ENCODE assay signal across 33 cellular contexts in the genomic region with DNA sequence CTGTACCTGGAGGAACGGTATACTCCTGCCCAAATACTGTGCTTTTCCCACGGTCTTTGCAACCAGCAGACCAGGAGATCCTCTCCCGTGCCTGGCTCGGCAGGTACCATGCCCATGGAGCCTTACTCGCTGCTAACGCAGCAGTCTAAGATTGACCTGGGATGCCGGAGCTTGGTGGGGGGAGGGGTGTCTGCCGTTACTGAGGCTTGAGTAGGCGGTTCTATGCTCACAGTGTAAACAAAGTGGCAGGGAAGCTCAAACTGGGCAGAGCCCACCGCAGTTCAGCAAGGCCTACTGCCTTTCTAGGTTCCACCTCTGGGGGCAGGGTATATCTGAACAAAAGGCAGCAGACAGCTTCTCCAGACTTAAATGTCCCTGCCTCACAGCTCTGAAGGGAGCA.
"Had no signal": no experiment of that assay in that cellular context is flagged by ENCODE, and none has a peak within 500 bp of the region (broad histone marks: within the 10 kb centered on the region; RNA-seq: fewer than 3 reads in every experiment).

No MANE protein-coding gene starts in this region.

- H3K27me3 Mint-ChIP-seq: activated CD4-positive, alpha-beta memory T cell treated with anti-CD3 and anti-CD28 coated beads, Interleukin-2, amount 10 ng/mL, durations not matched to agents 7 days and 5 days; activated CD4-positive, alpha-beta T cell treated with anti-CD3 and anti-CD28 coated beads, Interleukin-2, amount 10 ng/mL, durations not matched to agents 7 days and 5 days; activated naive CD8-positive, alpha-beta T cell; activated T-helper 17 cell treated with anti-CD3 and anti-CD28 coated beads, Interleukin-2, amount 50 U/mL, for 72 hours; central memory CD8-positive, alpha-beta T cell; dendritic cell treated with granulocyte-macrophage colony-stimulating factor and Interleukin-4, amounts not matched to agents 40 ng/mL and 50 ng/mL, for 4 days; T-helper 17 cell had no signal

- H3K27me3 ChIP-seq: brain microvascular endothelial cell, dorsolateral prefrontal cortex, esophagus muscularis mucosa, foreskin keratinocyte, gastrocnemius medialis, heart right ventricle had no signal

- H3K9me3 ChIP-seq: esophagus muscularis mucosa, gastrocnemius medialis had no signal

- H3K27ac Mint-ChIP-seq: activated CD4-positive, alpha-beta memory T cell treated with anti-CD3 and anti-CD28 coated beads, Interleukin-2, amount 10 ng/mL, durations not matched to agents 7 days and 5 days; activated CD4-positive, alpha-beta T cell treated with anti-CD3 and anti-CD28 coated beads, Interleukin-2, amount 10 ng/mL, durations not matched to agents 7 days and 5 days; activated naive CD8-positive, alpha-beta T cell; activated T-helper 17 cell treated with anti-CD3 and anti-CD28 coated beads, Interleukin-2, amount 50 U/mL, for 72 hours; dendritic cell treated with granulocyte-macrophage colony-stimulating factor and Interleukin-4, amounts not matched to agents 40 ng/mL and 50 ng/mL, for 4 days; T-helper 17 cell; T-helper 2 cell treated with Interferon-gamma antibody and Interleukin-4, amounts not matched to agents 5 μg/mL and 100 μg/mL, for 36 hours had no signal

- FAIRE-seq: astrocyte, bronchial epithelial cell had no signal

- DNase-seq: activated CD4-positive, alpha-beta memory T cell treated with anti-CD3 and anti-CD28 coated beads, Interleukin-2, amount 10 ng/mL, durations not matched to agents 7 days and 5 days; activated CD4-positive, alpha-beta T cell treated with anti-CD3 and anti-CD28 coated beads for 1 hour; activated CD4-positive, alpha-beta T cell treated with anti-CD3 and anti-CD28 coated beads for 4 hours; activated CD4-positive, alpha-beta T cell treated with anti-CD3 and anti-CD28 coated beads, Interleukin-2, amount 10 ng/mL, durations not matched to agents 7 days and 5 days; activated CD4-positive, alpha-beta T cell treated with anti-CD3 and anti-CD28 coated beads, Interleukin-2, amount 50 U/mL, for 4 hours; activated CD8-positive, alpha-beta memory T cell treated with anti-CD3 and anti-CD28 coated beads, Interleukin-2, amount 50 U/mL, for 48 hours; activated effector memory CD4-positive, alpha-beta T cell treated with Interleukin-2 at 50 U/mL for 16 hours; activated gamma-delta T cell treated with Interleukin-2 at 50 U/mL for 16 hours; activated naive CD4-positive, alpha-beta T cell treated with anti-CD3 and anti-CD28 coated beads, Interleukin-2, amount 50 U/mL, for 16 hours; activated naive CD4-positive, alpha-beta T cell treated with Interleukin-2 at 50 U/mL for 16 hours; activated T-cell treated with anti-CD3 and anti-CD28 coated beads for 4 hours; activated T-cell treated with anti-CD3 and anti-CD28 coated beads, Interleukin-2, amount 50 U/mL, for 4 hours; amniotic stem cell; anterior cingulate cortex; brain microvascular endothelial cell; dorsolateral prefrontal cortex; effector memory CD4-positive, alpha-beta T cell; erythroblast; foreskin keratinocyte; gastrocnemius medialis; heart right ventricle; T-helper 1 cell; T-helper 17 cell; T1000 had no signal

- H3K27ac ChIP-seq: brain microvascular endothelial cell, coronary artery, dorsolateral prefrontal cortex, esophagus muscularis mucosa, foreskin keratinocyte, gastrocnemius medialis, heart right ventricle had no signal

- H3K4me1 ChIP-seq: esophagus muscularis mucosa, gastrocnemius medialis had no signal

- H3K9me3 Mint-ChIP-seq: central memory CD8-positive, alpha-beta T cell had no signal

- H3K4me3 Mint-ChIP-seq: activated CD4-positive, alpha-beta memory T cell treated with anti-CD3 and anti-CD28 coated beads, Interleukin-2, amount 10 ng/mL, durations not matched to agents 7 days and 5 days; activated CD4-positive, alpha-beta T cell treated with anti-CD3 and anti-CD28 coated beads, Interleukin-2, amount 10 ng/mL, durations not matched to agents 7 days and 5 days; activated naive CD8-positive, alpha-beta T cell; activated T-cell treated with anti-CD3 and anti-CD28 coated beads, Interleukin-2, amount 50 U/mL, for 4 hours; activated T-helper 17 cell treated with anti-CD3 and anti-CD28 coated beads, Interleukin-2, amount 50 U/mL, for 72 hours; central memory CD8-positive, alpha-beta T cell; dendritic cell treated with granulocyte-macrophage colony-stimulating factor and Interleukin-4, amounts not matched to agents 40 ng/mL and 50 ng/mL, for 4 days; T-helper 17 cell; T-helper 2 cell treated with Interferon-gamma antibody and Interleukin-4, amounts not matched to agents 5 μg/mL and 100 μg/mL, for 36 hours had no signal

- H3K36me3 ChIP-seq: brain microvascular endothelial cell, gastrocnemius medialis had no signal

- H3K4me3 ChIP-seq: coronary artery, dorsolateral prefrontal cortex, esophagus muscularis mucosa, gastrocnemius medialis, heart right ventricle had no signal
